Comparison of ENCODE assay signal across 1 cellular context in the genomic region with DNA sequence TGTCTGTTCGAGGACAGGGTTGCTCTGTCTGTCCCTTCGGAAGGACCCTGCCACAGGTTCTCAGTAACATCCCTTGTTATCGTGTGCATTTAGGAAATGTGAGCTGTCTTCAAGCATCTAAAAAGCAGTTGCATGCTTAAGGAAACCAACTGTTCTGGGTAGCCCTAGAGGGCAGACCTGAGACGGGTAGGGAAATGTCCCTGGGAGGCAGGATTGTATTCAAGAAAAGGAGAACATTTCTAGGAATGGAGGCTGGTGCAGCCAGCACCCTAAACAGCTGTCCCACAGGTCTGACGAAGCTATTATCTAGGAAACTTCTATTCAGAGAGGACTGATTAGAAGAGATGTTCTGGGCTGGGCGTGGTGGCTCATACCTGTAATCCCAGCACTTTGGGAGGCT.
TF ChIP-seq lines count a peak whose summit lies in the region.

No MANE protein-coding gene starts in this region.

TF ChIP-seq in WTC11, 78 proteins besides CTCF, POLR2A, EP300 and RAD21:
- TF ChIP-seq HMGA2 (CRISPR knock-in tag; IDR thresholded peaks at IDR 0.05) (no peak), TEAD4 (CRISPR knock-in tag; IDR thresholded peaks at IDR 0.05) (no peak), JUN (CRISPR knock-in tag; IDR thresholded peaks at IDR 0.05) (no peak), ATF1 (CRISPR knock-in tag; IDR thresholded peaks at IDR 0.05) (no peak), CBFB (CRISPR knock-in tag; IDR thresholded peaks at IDR 0.05; ENCODE audit: low read depth) (no peak), ZBTB21 (CRISPR knock-in tag; IDR thresholded peaks at IDR 0.05; ENCODE audit: borderline replicate concordance) (no peak), SMAD3 (CRISPR knock-in tag; IDR thresholded peaks at IDR 0.05; ENCODE audit: borderline replicate concordance) (no peak), NFE2L1 (CRISPR knock-in tag; IDR thresholded peaks at IDR 0.05) (no peak), FOXJ3 (CRISPR knock-in tag; IDR thresholded peaks at IDR 0.05; ENCODE audit: borderline replicate concordance) (no peak), TCF7 (CRISPR knock-in tag; IDR thresholded peaks at IDR 0.05; ENCODE audit: low read depth) (no peak), ZNF416 (CRISPR knock-in tag; IDR thresholded peaks at IDR 0.05) (no peak)
- TF ChIP-seq, protein P1, sequence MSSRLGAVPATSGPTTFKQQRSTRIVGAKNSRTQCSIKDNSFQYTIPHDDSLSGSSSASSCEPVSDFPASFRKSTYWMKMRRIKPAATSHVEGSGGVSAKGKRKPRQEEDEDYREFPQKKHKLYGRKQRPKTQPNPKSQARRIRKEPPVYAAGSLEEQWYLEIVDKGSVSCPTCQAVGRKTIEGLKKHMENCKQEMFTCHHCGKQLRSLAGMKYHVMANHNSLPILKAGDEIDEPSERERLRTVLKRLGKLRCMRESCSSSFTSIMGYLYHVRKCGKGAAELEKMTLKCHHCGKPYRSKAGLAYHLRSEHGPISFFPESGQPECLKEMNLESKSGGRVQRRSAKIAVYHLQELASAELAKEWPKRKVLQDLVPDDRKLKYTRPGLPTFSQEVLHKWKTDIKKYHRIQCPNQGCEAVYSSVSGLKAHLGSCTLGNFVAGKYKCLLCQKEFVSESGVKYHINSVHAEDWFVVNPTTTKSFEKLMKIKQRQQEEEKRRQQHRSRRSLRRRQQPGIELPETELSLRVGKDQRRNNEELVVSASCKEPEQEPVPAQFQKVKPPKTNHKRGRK (CRISPR knock-in tag; IDR thresholded peaks at IDR 0.05; ENCODE audit: borderline replicate concordance): no peak
- TF ChIP-seq, protein P2, sequence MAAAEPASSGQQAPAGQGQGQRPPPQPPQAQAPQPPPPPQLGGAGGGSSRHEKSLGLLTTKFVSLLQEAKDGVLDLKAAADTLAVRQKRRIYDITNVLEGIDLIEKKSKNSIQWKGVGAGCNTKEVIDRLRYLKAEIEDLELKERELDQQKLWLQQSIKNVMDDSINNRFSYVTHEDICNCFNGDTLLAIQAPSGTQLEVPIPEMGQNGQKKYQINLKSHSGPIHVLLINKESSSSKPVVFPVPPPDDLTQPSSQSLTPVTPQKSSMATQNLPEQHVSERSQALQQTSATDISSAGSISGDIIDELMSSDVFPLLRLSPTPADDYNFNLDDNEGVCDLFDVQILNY (CRISPR knock-in tag; IDR thresholded peaks at IDR 0.05): no peak
- TF ChIP-seq, protein P3, sequence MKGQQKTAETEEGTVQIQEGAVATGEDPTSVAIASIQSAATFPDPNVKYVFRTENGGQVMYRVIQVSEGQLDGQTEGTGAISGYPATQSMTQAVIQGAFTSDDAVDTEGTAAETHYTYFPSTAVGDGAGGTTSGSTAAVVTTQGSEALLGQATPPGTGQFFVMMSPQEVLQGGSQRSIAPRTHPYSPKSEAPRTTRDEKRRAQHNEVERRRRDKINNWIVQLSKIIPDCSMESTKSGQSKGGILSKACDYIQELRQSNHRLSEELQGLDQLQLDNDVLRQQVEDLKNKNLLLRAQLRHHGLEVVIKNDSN (CRISPR knock-in tag; IDR thresholded peaks at IDR 0.05): no peak
- TF ChIP-seq, protein P4, sequence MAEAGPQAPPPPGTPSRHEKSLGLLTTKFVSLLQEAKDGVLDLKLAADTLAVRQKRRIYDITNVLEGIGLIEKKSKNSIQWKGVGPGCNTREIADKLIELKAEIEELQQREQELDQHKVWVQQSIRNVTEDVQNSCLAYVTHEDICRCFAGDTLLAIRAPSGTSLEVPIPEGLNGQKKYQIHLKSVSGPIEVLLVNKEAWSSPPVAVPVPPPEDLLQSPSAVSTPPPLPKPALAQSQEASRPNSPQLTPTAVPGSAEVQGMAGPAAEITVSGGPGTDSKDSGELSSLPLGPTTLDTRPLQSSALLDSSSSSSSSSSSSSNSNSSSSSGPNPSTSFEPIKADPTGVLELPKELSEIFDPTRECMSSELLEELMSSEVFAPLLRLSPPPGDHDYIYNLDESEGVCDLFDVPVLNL (CRISPR knock-in tag; IDR thresholded peaks at IDR 0.05; ENCODE audit: borderline replicate concordance, low read depth): no peak
- TF ChIP-seq, protein P5, sequence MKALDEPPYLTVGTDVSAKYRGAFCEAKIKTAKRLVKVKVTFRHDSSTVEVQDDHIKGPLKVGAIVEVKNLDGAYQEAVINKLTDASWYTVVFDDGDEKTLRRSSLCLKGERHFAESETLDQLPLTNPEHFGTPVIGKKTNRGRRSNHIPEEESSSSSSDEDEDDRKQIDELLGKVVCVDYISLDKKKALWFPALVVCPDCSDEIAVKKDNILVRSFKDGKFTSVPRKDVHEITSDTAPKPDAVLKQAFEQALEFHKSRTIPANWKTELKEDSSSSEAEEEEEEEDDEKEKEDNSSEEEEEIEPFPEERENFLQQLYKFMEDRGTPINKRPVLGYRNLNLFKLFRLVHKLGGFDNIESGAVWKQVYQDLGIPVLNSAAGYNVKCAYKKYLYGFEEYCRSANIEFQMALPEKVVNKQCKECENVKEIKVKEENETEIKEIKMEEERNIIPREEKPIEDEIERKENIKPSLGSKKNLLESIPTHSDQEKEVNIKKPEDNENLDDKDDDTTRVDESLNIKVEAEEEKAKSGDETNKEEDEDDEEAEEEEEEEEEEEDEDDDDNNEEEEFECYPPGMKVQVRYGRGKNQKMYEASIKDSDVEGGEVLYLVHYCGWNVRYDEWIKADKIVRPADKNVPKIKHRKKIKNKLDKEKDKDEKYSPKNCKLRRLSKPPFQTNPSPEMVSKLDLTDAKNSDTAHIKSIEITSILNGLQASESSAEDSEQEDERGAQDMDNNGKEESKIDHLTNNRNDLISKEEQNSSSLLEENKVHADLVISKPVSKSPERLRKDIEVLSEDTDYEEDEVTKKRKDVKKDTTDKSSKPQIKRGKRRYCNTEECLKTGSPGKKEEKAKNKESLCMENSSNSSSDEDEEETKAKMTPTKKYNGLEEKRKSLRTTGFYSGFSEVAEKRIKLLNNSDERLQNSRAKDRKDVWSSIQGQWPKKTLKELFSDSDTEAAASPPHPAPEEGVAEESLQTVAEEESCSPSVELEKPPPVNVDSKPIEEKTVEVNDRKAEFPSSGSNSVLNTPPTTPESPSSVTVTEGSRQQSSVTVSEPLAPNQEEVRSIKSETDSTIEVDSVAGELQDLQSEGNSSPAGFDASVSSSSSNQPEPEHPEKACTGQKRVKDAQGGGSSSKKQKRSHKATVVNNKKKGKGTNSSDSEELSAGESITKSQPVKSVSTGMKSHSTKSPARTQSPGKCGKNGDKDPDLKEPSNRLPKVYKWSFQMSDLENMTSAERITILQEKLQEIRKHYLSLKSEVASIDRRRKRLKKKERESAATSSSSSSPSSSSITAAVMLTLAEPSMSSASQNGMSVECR (CRISPR knock-in tag; IDR thresholded peaks at IDR 0.05; ENCODE audit: borderline replicate concordance): no peak
- TF ChIP-seq, protein P6, sequence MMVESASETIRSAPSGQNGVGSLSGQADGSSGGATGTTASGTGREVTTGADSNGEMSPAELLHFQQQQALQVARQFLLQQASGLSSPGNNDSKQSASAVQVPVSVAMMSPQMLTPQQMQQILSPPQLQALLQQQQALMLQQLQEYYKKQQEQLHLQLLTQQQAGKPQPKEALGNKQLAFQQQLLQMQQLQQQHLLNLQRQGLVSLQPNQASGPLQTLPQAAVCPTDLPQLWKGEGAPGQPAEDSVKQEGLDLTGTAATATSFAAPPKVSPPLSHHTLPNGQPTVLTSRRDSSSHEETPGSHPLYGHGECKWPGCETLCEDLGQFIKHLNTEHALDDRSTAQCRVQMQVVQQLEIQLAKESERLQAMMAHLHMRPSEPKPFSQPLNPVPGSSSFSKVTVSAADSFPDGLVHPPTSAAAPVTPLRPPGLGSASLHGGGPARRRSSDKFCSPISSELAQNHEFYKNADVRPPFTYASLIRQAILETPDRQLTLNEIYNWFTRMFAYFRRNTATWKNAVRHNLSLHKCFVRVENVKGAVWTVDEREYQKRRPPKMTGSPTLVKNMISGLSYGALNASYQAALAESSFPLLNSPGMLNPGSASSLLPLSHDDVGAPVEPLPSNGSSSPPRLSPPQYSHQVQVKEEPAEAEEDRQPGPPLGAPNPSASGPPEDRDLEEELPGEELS (CRISPR knock-in tag; IDR thresholded peaks at IDR 0.05): no peak
- TF ChIP-seq, protein P7, sequence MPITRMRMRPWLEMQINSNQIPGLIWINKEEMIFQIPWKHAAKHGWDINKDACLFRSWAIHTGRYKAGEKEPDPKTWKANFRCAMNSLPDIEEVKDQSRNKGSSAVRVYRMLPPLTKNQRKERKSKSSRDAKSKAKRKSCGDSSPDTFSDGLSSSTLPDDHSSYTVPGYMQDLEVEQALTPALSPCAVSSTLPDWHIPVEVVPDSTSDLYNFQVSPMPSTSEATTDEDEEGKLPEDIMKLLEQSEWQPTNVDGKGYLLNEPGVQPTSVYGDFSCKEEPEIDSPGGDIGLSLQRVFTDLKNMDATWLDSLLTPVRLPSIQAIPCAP (CRISPR knock-in tag; IDR thresholded peaks at IDR 0.05): no peak
- TF ChIP-seq, protein P8, sequence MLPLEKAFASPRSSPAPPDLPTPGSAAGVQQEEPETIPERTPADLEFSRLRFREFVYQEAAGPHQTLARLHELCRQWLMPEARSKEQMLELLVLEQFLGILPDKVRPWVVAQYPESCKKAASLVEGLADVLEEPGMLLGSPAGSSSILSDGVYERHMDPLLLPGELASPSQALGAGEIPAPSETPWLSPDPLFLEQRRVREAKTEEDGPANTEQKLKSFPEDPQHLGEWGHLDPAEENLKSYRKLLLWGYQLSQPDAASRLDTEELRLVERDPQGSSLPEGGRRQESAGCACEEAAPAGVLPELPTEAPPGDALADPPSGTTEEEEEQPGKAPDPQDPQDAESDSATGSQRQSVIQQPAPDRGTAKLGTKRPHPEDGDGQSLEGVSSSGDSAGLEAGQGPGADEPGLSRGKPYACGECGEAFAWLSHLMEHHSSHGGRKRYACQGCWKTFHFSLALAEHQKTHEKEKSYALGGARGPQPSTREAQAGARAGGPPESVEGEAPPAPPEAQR (CRISPR knock-in tag; IDR thresholded peaks at IDR 0.05): no peak
